Comparison of ENCODE assay signal across 8 cellular contexts in the genomic region with DNA sequence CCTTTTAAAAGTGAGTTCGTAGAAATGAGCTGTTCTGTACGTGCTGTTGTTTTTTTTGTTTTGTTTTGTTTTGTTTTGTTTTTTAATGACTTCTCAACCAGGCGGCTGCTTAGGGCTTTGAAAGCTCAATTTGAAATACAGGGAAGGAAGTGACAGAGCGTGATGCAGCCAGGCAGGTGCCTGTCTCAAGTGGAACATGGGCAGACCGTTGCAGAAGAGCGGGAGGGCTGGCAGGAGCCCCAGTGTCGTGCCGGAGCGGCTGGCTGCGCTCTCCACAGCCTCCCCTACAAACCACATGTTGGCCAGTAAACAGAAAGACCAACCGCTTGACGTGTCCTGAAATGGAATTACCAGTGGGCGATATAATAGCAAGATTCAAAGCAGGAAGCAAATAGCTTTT.
DNase-seq lines count a peak whose midpoint lies in the region; ATAC-seq lines count a peak whose summit lies in the region.

No MANE protein-coding gene starts in this region.

- DNase-seq in T-helper 2 cell treated with Interferon-gamma antibody and Interleukin-4, amounts not matched to agents 5 μg/mL and 100 μg/mL, for 36 hours (ENCODE audit: low spot score) = no peak
- no peak for DNase-seq in T-helper 2 cell
- peak; percentile 68 for DNase-seq in RPMI8226
- DNase-seq in right cardiac atrium = peak; percentile 42 to 80 (median 71)
- DNase-seq in NK-92 treated with Interleukin-12 subunit alpha and Interleukin-12 subunit beta, amount 100 ng/mL, for 24 hours (lab: John Stamatoyannopoulos, UW) = no peak
- DNase-seq in SK-N-DZ (ENCODE audit: low spot score) = no peak
- no peak for DNase-seq in mucosa of gallbladder (ENCODE audit: low spot score)

- ATAC-seq in HG03354 (IDR thresholded peaks at IDR 0.05; ENCODE audit: poor library complexity, severe bottlenecking, unreplicated experiment) (peak; percentile 72), right cardiac atrium (peak; percentile 84 to 94)

- no peak overlapping the region for H3K27ac Mint-ChIP-seq in T-helper 2 cell treated with Interferon-gamma antibody and Interleukin-4, amounts not matched to agents 5 μg/mL and 100 μg/mL, for 36 hours

- H3K27ac ChIP-seq in right cardiac atrium (ENCODE audit: low read length) = no peak overlapping the region

- peaks cover 3% of the 10 kb centered on the region for H3K27me3 Mint-ChIP-seq in T-helper 2 cell treated with Interferon-gamma antibody and Interleukin-4, amounts not matched to agents 5 μg/mL and 100 μg/mL, for 36 hours (ENCODE audit: low read depth)

- no peaks in the 10 kb centered on the region for H3K9me3 Mint-ChIP-seq in T-helper 2 cell treated with Interferon-gamma antibody and Interleukin-4, amounts not matched to agents 5 μg/mL and 100 μg/mL, for 36 hours

- no peaks in the 10 kb centered on the region for H3K9me3 ChIP-seq in right cardiac atrium (ENCODE audit: control insufficient read depth, low read length)

- peak overlapping the region; percentile 53 for H3K4me3 Mint-ChIP-seq in T-helper 2 cell treated with Interferon-gamma antibody and Interleukin-4, amounts not matched to agents 5 μg/mL and 100 μg/mL, for 36 hours

- H3K4me1 Mint-ChIP-seq in T-helper 2 cell treated with Interferon-gamma antibody and Interleukin-4, amounts not matched to agents 5 μg/mL and 100 μg/mL, for 36 hours (ENCODE audit: low read depth) = peaks cover 11% of the 10 kb centered on the region

- no peaks in the 10 kb centered on the region for H3K27me3 ChIP-seq in right cardiac atrium (ENCODE audit: control insufficient read depth, insufficient read depth)

- no peak overlapping the region for H3K4me3 ChIP-seq in right cardiac atrium (ENCODE audit: low read length)

- H3K36me3 Mint-ChIP-seq in T-helper 2 cell treated with Interferon-gamma antibody and Interleukin-4, amounts not matched to agents 5 μg/mL and 100 μg/mL, for 36 hours (ENCODE audit: low read depth) = no peaks in the 10 kb centered on the region

- intact Hi-C loops in right cardiac atrium (cut with DNase I) = no loop called here

- WGBS in right cardiac atrium = 30% methylated on average over 13 of the region's 13 CpGs

- H3K4me1 ChIP-seq in right cardiac atrium (ENCODE audit: control insufficient read depth, insufficient read depth, low read length) = no peaks in the 10 kb centered on the region

Comparison
In these comparisons a context has a peak if more than half of its experiments do, and no peak if none do; other contexts are left out.
1. DNase-seq: peak in RPMI8226 (single experiment) and right cardiac atrium (3 of 3); none in T-helper 2 cell treated with Interferon-gamma antibody and Interleukin-4, amounts not matched to agents 5 μg/mL and 100 μg/mL, for 36 hours (single experiment), T-helper 2 cell (0 of 5), NK-92 treated with Interleukin-12 subunit alpha and Interleukin-12 subunit beta, amount 100 ng/mL, for 24 hours (single experiment), SK-N-DZ (single experiment) and mucosa of gallbladder (single experiment).